10 cellular contexts compared by ENCODE assay signal in the genomic region with DNA sequence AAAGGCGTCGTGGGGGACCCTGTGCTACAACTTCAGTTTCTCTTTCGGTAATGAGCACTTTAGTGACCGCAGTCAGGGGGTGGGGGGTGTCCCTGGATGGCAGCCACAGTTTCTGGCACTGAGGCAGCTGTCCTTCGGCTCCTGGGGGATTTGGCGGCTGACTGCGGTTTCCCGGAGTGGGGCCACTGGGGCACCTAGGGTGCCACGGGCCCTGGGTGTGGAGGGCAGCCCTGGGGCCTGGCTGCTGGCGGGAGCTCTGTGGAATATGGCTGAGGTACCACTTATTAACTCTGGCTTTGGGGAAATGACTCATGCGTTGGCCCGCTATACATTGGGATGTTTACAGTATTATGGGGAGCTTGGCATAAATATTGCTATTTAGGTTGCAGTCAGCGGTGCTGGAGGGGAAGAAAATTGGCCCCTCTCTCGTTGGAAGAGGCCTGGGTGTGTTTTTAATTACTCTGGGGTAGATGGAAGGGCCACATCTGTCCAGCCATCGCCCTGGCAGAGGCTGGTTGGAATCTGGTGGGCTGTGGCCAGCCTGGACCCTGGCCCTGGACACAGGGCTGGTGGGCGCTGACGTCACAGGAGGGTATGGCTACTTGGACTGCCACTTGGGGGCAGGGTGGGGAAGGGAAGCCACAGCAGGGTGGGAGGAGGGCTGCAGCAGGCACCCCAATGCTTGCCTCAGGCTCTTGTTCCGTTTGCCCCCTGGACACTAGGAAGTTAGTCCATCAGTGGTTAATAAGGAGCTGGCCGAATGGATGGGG. TPM values are rescaled to one million over a fixed set of nuclear protein-coding genes. Genes with fewer than 3 reads are reported as not detected.
DNase-seq lines count a peak whose midpoint lies in the region; ATAC-seq and TF ChIP-seq lines count a peak whose summit lies in the region.
"Had no signal": no experiment of that assay in that cellular context is flagged by ENCODE, and none has a peak within 500 bp of the region (broad histone marks: within the 10 kb centered on the region; RNA-seq: fewer than 3 reads in every experiment).

No MANE protein-coding gene starts in this region.

- H3K36me3 Mint-ChIP-seq in activated naive CD8-positive, alpha-beta T cell treated with anti-CD3 and anti-CD28 coated beads for 36 hours, result no peaks in the 10 kb centered on the region
- H3K36me3 Mint-ChIP-seq in nephron progenitor cell (ENCODE audit: low read depth), result no peaks in the 10 kb centered on the region

- ATAC-seq in HG02885 (IDR thresholded peaks at IDR 0.05; ENCODE audit: poor library complexity, unreplicated experiment) (peak; percentile 46), GM19328 (IDR thresholded peaks at IDR 0.05; ENCODE audit: unreplicated experiment) (no peak), GM21526 (IDR thresholded peaks at IDR 0.05; ENCODE audit: low FRiP score, unreplicated experiment) (no peak), GM19324 (IDR thresholded peaks at IDR 0.05; ENCODE audit: low FRiP score, unreplicated experiment) (no peak)

- TF ChIP-seq CTCF in nephron progenitor cell (IDR thresholded peaks at IDR 0.05), result no peak

- H3K9me3 Mint-ChIP-seq in activated naive CD8-positive, alpha-beta T cell treated with anti-CD3 and anti-CD28 coated beads for 36 hours, result no peaks in the 10 kb centered on the region
- no peaks in the 10 kb centered on the region for H3K9me3 Mint-ChIP-seq in nephron progenitor cell

- peaks cover 68% of the 10 kb centered on the region for H3K27me3 Mint-ChIP-seq in activated naive CD8-positive, alpha-beta T cell treated with anti-CD3 and anti-CD28 coated beads for 36 hours
- H3K27me3 Mint-ChIP-seq in nephron progenitor cell (ENCODE audit: low read depth, poor library complexity), result peaks cover 71% of the 10 kb centered on the region

- no peak overlapping the region for H3K4me3 Mint-ChIP-seq in activated naive CD8-positive, alpha-beta T cell treated with anti-CD3 and anti-CD28 coated beads for 36 hours
- peak overlapping the region; percentile 84 for H3K4me3 Mint-ChIP-seq in nephron progenitor cell

- no peak overlapping the region for H3K27ac Mint-ChIP-seq in activated naive CD8-positive, alpha-beta T cell treated with anti-CD3 and anti-CD28 coated beads for 36 hours
- no peak overlapping the region for H3K27ac Mint-ChIP-seq in nephron progenitor cell

- peak; percentile 37 for DNase-seq in DMS79 (lab: John Stamatoyannopoulos, UW)
- DNase-seq in activated naive CD8-positive, alpha-beta T cell treated with anti-CD3 and anti-CD28 coated beads for 36 hours, result peak; percentile 16
- DNase-seq in nephron progenitor cell, result no peak
- no peak for DNase-seq in COLO829 (ENCODE audit: low spot score)

- peaks cover 5% of the 10 kb centered on the region for H3K4me1 Mint-ChIP-seq in activated naive CD8-positive, alpha-beta T cell treated with anti-CD3 and anti-CD28 coated beads for 36 hours
- H3K4me1 Mint-ChIP-seq in nephron progenitor cell, result peaks cover 29% of the 10 kb centered on the region

RNA-seq across cellular contexts. Expression of gene EPHB2, which starts 2.0 kb away (rescaled TPM):
- under 1 TPM in 1 of 2 experiments, not detected in 1; 0.04 TPM for total RNA-seq in activated naive CD8-positive, alpha-beta T cell treated with anti-CD3 and anti-CD28 coated beads for 36 hours
- total RNA-seq: T-helper 1 cell treated with Interleukin-12 subunit alpha and Interleukin-12 subunit beta and Interleukin-4 antibody, amounts not matched to agents 30 ng/mL and 1 ng/mL, for 36 hours had no signal

RNA-seq across cellular contexts. Expression of gene C1QB, which starts 59.7 kb away (rescaled TPM):
- total RNA-seq in activated naive CD8-positive, alpha-beta T cell treated with anti-CD3 and anti-CD28 coated beads for 36 hours, result not detected
- total RNA-seq: renal cortical epithelial cell; T-helper 1 cell treated with Interleukin-12 subunit alpha and Interleukin-12 subunit beta and Interleukin-4 antibody, amounts not matched to agents 30 ng/mL and 1 ng/mL, for 36 hours had no signal

Comparison
In these comparisons a context has a peak if more than half of its experiments do, and no peak if none do; other contexts are left out.
1. DNase-seq: peak in DMS79 (single experiment) and activated naive CD8-positive, alpha-beta T cell treated with anti-CD3 and anti-CD28 coated beads for 36 hours (single experiment); none in nephron progenitor cell (single experiment) and COLO829 (single experiment).